18 cellular contexts compared by ENCODE assay signal in the genomic region with DNA sequence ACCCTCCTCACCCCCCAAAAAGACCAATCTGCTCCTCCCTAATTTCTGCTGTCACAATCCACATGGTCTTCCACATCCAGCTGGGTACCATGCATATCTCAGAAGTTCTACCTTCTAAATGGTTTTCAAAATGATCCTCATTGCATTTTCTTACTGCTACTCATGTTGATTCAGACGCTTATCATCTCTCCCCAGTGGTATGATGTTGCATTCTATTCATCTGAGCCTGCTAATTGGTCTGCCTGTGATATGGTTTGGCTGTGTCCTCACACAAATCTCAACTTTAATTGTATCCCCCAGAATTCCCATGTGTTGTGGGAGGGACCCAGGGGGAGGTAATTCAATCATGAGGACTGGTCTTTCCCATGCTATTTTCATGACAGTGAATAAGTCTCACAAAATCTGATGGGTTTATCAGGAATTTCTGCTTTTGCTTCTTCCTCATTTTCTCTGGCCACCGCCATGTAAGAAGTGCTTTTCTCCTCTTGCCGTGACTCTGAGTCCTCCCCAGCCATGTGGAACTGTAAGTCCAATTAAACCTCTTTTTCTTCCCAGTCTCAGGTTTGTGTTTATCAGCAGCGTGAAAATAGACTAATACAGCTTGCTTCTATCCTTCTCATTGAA. TPM values are rescaled to one million over a fixed set of nuclear protein-coding genes. Genes with fewer than 3 reads are reported as not detected.
DNase-seq lines count a peak whose midpoint lies in the region; ATAC-seq, FAIRE-seq and TF ChIP-seq lines count a peak whose summit lies in the region.
"Had no signal": no experiment of that assay in that cellular context is flagged by ENCODE, and none has a peak within 500 bp of the region (broad histone marks: within the 10 kb centered on the region; RNA-seq: fewer than 3 reads in every experiment).

No MANE protein-coding gene starts in this region.

- POLR2A ChIA-PET in HEK293 (lab: Yijun Ruan, JAX) (no interaction called here), K562 (lab: Yijun Ruan, JAX) (interaction anchor here (0.6 kb wide), 1 partner anchor 284 kb away, joined by 3 read pairs; no protein-coding TSS in a partner anchor)

- no peak overlapping the region for H3K27ac Mint-ChIP-seq in endodermal cell
- H3K27ac Mint-ChIP-seq: CD8-positive, alpha-beta T cell; GM23338 had no signal

- BruUV-seq in K562 (replicated peaks; lab: Mats Ljungman, UMichigan), result no TSS peak

- peaks cover 11% of the 10 kb centered on the region for H3K27me3 Mint-ChIP-seq in endodermal cell (ENCODE audit: insufficient read depth)

- H3K9ac ChIP-seq in K562 (ENCODE audit: insufficient read depth in 1 of 2, low read depth in 2 of 2, low read length in 2 of 2), result no peak overlapping the region
- no peak overlapping the region for H3K9ac ChIP-seq in endodermal cell (ENCODE audit: extremely low read depth, low read length, poor library complexity, severe bottlenecking)

- in situ Hi-C loops in K562 (cut with MboI), result loop anchor here (25.0 kb wide), 1 partner anchor 930 kb away; no protein-coding TSS in a partner anchor

- no peak overlapping the region for H2AFZ ChIP-seq in K562 (ENCODE audit: low read depth, low read length)
- H2AFZ ChIP-seq: GM23338 had no signal

- WGBS in K562 (ENCODE audit: insufficient coverage, low coverage, missing lambda C conversion rate), result 0% methylated on average over 4 of the region's 4 CpGs
- WGBS in endodermal cell (ENCODE audit: insufficient coverage in 1 of 2, insufficient read length in 1 of 2), 2 experiments, result 90 to 100% methylated on average over 3 to 4 of the region's 4 CpGs
- 87 to 88% (median 87%) methylated on average over 4 of the region's 4 CpGs for WGBS in ovary, 3 donors

- no peak for DNase-seq in K562 (ENCODE audit: extremely low read depth in 1 of 4, low spot score in 3 of 4)
- DNase-seq in endodermal cell, result no peak
- DNase-seq in superior temporal gyrus (ENCODE audit: extremely low spot score), result no peak
- DNase-seq in activated CD4-positive, CD25-positive, alpha-beta regulatory T cell (lab: John Stamatoyannopoulos, UW), result no peak
- DNase-seq in ovary, result no peak
- DNase-seq in GF-D8 (lab: John Stamatoyannopoulos, UW), result no peak
- DNase-seq: BE2C; Caco-2; CD8-positive, alpha-beta T cell; DND-41; GDM1; H7; KBM-7 had no signal

- H3K4me3 Mint-ChIP-seq in endodermal cell, result no peak overlapping the region
- H3K4me3 Mint-ChIP-seq: CD8-positive, alpha-beta T cell; GM23338 had no signal

- H3K4me3 ChIP-seq in HEK293 (ENCODE audit: low read depth, low read length) (no peak overlapping the region), K562 (no peak overlapping the region), endodermal cell (ENCODE audit: low read length) (peak overlapping the region; percentile 42), ovary (no peak overlapping the region)
- H3K4me3 ChIP-seq: GM23338 had no signal

- no peaks in the 10 kb centered on the region for H3K27me3 ChIP-seq in K562 (ENCODE audit: control insufficient read depth in 2 of 2, insufficient read depth in 2 of 2, low read length in 2 of 2)
- H3K27me3 ChIP-seq in endodermal cell (ENCODE audit: control insufficient read depth, insufficient read depth, low read length, poor library complexity, severe bottlenecking), result peaks cover 23% of the 10 kb centered on the region
- H3K27me3 ChIP-seq in ovary, result no peaks in the 10 kb centered on the region
- H3K27me3 ChIP-seq: BE2C had no signal

- H3K36me3 ChIP-seq in HEK293 (ENCODE audit: control insufficient read depth in 2 of 2, insufficient read depth in 1 of 2, low read length in 2 of 2) (no peaks in the 10 kb centered on the region), K562 (ENCODE audit: control insufficient read depth, insufficient read depth, low read length) (no peaks in the 10 kb centered on the region), endodermal cell (ENCODE audit: control insufficient read depth, insufficient read depth, low read length) (no peaks in the 10 kb centered on the region), ovary (no peaks in the 10 kb centered on the region)
- H3K36me3 ChIP-seq: BE2C had no signal

- FAIRE-seq in K562 (lab: Jason Lieb, UNC), result no peak
- FAIRE-seq: GM18507 had no signal

- TF ChIP-seq POLR2A in K562 (conservative IDR thresholded peaks at IDR 0.05) (no peak), ovary (IDR thresholded peaks at IDR 0.05) (no peak)

- H3K4me2 ChIP-seq in K562 (ENCODE audit: insufficient read depth, low read length), result no peak overlapping the region
- H3K4me2 ChIP-seq: GM23338 had no signal

- TF ChIP-seq EP300 in K562 (IDR thresholded peaks at IDR 0.05; ENCODE audit: low read length), result no peak
- TF ChIP-seq EP300 in ovary (IDR thresholded peaks at IDR 0.05), result no peak

- CTCF ChIA-PET in HEK293 (lab: Yijun Ruan, JAX), result interaction anchor here (0.9 kb wide), 1 partner anchor 14 kb away, joined by 4 read pairs; no protein-coding TSS in a partner anchor
- CTCF ChIA-PET in K562 (lab: Yijun Ruan, JAX; ENCODE audit: low intra/inter-chr PET ratio), result no interaction called here

- no peaks in the 10 kb centered on the region for H3K4me1 Mint-ChIP-seq in endodermal cell
- H3K4me1 Mint-ChIP-seq: GM23338 had no signal

- ATAC-seq in K562, result no peak
- ATAC-seq: CD8-positive, alpha-beta T cell; GM23338 had no signal

- no peaks in the 10 kb centered on the region for H3K36me3 Mint-ChIP-seq in endodermal cell (ENCODE audit: low read depth)
- H3K36me3 Mint-ChIP-seq: CD8-positive, alpha-beta T cell had no signal

- no peaks in the 10 kb centered on the region for H4K20me1 ChIP-seq in K562 (replicated peaks; ENCODE audit: control insufficient read depth, insufficient read depth, low read length)

- H3K79me2 ChIP-seq in K562 (ENCODE audit: control insufficient read depth, insufficient read depth, low read length), result no peaks in the 10 kb centered on the region

- TF ChIP-seq RAD21 in K562 (CRISPR knock-in tag; conservative IDR thresholded peaks at IDR 0.05 in 1 of 2, IDR thresholded peaks at IDR 0.05 in 1 of 2), result no peak

- peaks cover 18% of the 10 kb centered on the region for H3K9me3 Mint-ChIP-seq in endodermal cell
- H3K9me3 Mint-ChIP-seq: CD8-positive, alpha-beta T cell had no signal

- H3K4me1 ChIP-seq in HEK293 (ENCODE audit: control insufficient read depth, insufficient read depth, low read length), result no peaks in the 10 kb centered on the region
- H3K4me1 ChIP-seq in K562 (replicated peaks in 1 of 2; ENCODE audit: control insufficient read depth in 2 of 2, insufficient read depth in 2 of 2, low read length in 2 of 2), result no peaks in the 10 kb centered on the region
- H3K4me1 ChIP-seq in endodermal cell (ENCODE audit: control insufficient read depth, insufficient read depth, low read length), result no peaks in the 10 kb centered on the region
- no peaks in the 10 kb centered on the region for H3K4me1 ChIP-seq in ovary (ENCODE audit: insufficient read depth)
- H3K4me1 ChIP-seq: BE2C had no signal

- H3K9me1 ChIP-seq in K562 (ENCODE audit: control insufficient read depth, insufficient read depth, low read length), result no peaks in the 10 kb centered on the region

- TF ChIP-seq CTCF in HEK293 (tag by site-specific recombination; IDR thresholded peaks at IDR 0.05), result no peak
- no peak for TF ChIP-seq CTCF in K562 (IDR thresholded peaks at IDR 0.05 in 2 of 3, conservative IDR thresholded peaks at IDR 0.05 in 1 of 3; ENCODE audit: insufficient read depth in 2 of 3, low read depth in 1 of 3, low read length in 3 of 3)
- TF ChIP-seq CTCF in endodermal cell (conservative IDR thresholded peaks at IDR 0.05), result no peak
- no peak for TF ChIP-seq CTCF in ovary (IDR thresholded peaks at IDR 0.05)

- H3K27ac ChIP-seq in HEK293 (ENCODE audit: extremely low read depth, low read depth, low read length) (no peak overlapping the region), K562 (ENCODE audit: extremely low read depth, low read depth, low read length) (no peak overlapping the region), endodermal cell (ENCODE audit: low read depth, low read length) (no peak overlapping the region), ovary (no peak overlapping the region)
- H3K27ac ChIP-seq: C4-2B had no signal

- intact Hi-C loops in K562 (cut with micrococcal nuclease), result no loop called here
- intact Hi-C loops in ovary (cut with DNase I), result no loop called here

- H3K9me3 ChIP-seq in HEK293 (ENCODE audit: control insufficient read depth, insufficient read depth, low read depth, low read length) (no peaks in the 10 kb centered on the region), K562 (replicated peaks; ENCODE audit: control insufficient read depth, insufficient read depth, low read depth, low read length) (no peaks in the 10 kb centered on the region), endodermal cell (ENCODE audit: control insufficient read depth, low read length) (peaks cover 32% of the 10 kb centered on the region), ovary (no peaks in the 10 kb centered on the region)
- H3K9me3 ChIP-seq: BE2C, Caco-2 had no signal

TF ChIP-seq in HEK293, 187 proteins besides CTCF, POLR2A, EP300 and RAD21 (continues in another document):
- no peak for TF ChIP-seq ZNF843 (tag by site-specific recombination; IDR thresholded peaks at IDR 0.05)
- peak; percentile 19; the same call in 1 of the 2 replicates for TF ChIP-seq TRIM28 (IDR thresholded peaks at IDR 0.05; ENCODE audit: borderline replicate concordance, low read length)

TF ChIP-seq in K562, 482 proteins besides CTCF, POLR2A, EP300 and RAD21 (continues in another document):
- peak; percentile 77 for TF ChIP-seq ZFP36 (IDR thresholded peaks at IDR 0.05; ENCODE audit: low read depth, low read length, partially characterized antibody)

RNA-seq across cellular contexts. Expression of gene CLIC5, which starts 41.4 kb away (rescaled TPM):
- 0.28 TPM in 1 of 2 replicates, not detected in the other for total RNA-seq in K562 (2011; cell fraction: chromatin; rRNA removed; ENCODE audit: low replicate concordance)
- total RNA-seq in K562 (2011; cell fraction: nucleolus; rRNA removed), result not detected in 2 replicates
- total RNA-seq in K562 (2011; cell fraction: nucleoplasm; rRNA removed), result not detected in 2 replicates
- not detected in 2 replicates for total RNA-seq in K562 (2014; rRNA removed)
- total RNA-seq in K562 (2014; rRNA removed; fragmentation: Illumina TruSeq; extraction: Trizol), result not detected in 2 replicates
- not detected in 2 replicates for total RNA-seq in K562 (2015; rRNA removed; fragmentation: Illumina TruSeq; extraction: Trizol)
- total RNA-seq in K562 (2021), result 0.04 and 0.31 TPM in 2 replicates
- not detected in 2 replicates for polyA plus RNA-seq in K562 (2011; rRNA removed)
- polyA plus RNA-seq in K562 (2011; cell fraction: cytosol; rRNA removed), result not detected in 2 replicates
- not detected in 2 replicates for polyA plus RNA-seq in K562 (2011; cell fraction: nucleus; rRNA removed)
- not detected in 2 replicates for polyA plus RNA-seq in K562 (2012)
- not detected in 2 replicates for polyA plus RNA-seq in K562 (2014; fragmentation: Illumina TruSeq; extraction: Trizol)
- not detected for polyA plus RNA-seq in K562 (2014; fragmentation: Nextera tagmentation; extraction: Ambion mirVana)
- not detected in 2 replicates for polyA plus RNA-seq in K562 (2014; rRNA removed)
- polyA minus RNA-seq in K562 (2011; rRNA and poly(A)+ RNA removed), result not detected in 2 replicates
- polyA minus RNA-seq in K562 (2011; cell fraction: cytosol; rRNA and poly(A)+ RNA removed), result not detected in 2 replicates
- not detected in 2 replicates for polyA minus RNA-seq in K562 (2011; cell fraction: nucleus; rRNA and poly(A)+ RNA removed)
- total RNA-seq in endodermal cell, result under 1 TPM in 1 of 2 donors, not detected in 1; 0.11 TPM
- polyA plus RNA-seq in endodermal cell (2013, experiment 1 of 2), result 0.14 TPM
- 0.21 TPM for polyA plus RNA-seq in endodermal cell (2013, experiment 2 of 2)
- total RNA-seq in ovary, result 10 to 100 TPM in 1 of 7 donors, 1 to 10 TPM in 3, under 1 TPM in 3; 0.58 to 20.2 (median 2.0) TPM
- 10 to 100 TPM in 1 of 2 donors, under 1 TPM in 1; 0.27 to 42.3 TPM for polyA plus RNA-seq in ovary
- total RNA-seq: A172, GM23338 had no signal

Comparison
In these comparisons a context has a peak if more than half of its experiments do, and no peak if none do; other contexts are left out.
1. Of the 44 proteins assayed by ChIP-seq in both K562 and HEK293: peak only in K562: none; only in HEK293: SETDB1 and TRIM28; in both: none; in neither: 42.